Comparison of ENCODE assay signal across 14 cellular contexts in the genomic region with DNA sequence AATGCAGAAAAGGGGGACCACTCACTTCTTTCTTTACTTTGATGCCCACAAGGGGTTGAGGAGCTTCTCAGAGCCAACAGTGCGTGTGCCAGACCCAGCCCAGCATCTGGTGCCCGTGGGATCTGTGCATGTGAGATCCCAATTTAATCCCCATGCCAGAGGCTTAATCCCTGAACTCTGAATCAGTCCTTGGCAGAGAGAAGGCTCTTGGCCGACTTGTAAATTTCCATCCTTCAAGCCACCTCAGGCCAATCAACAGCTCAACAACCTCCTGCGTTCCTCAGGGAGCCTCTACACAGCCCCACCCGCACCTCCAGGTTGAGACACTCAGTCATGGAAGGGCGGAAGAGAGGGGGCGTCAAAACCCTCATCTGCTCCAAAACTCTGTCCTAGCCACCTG.
A peak's percentile ranks its signal among the peaks of the same experiment; 100 is the strongest.
DNase-seq lines count a peak whose midpoint lies in the region; ATAC-seq, FAIRE-seq and TF ChIP-seq lines count a peak whose summit lies in the region.
"Had no signal": no experiment of that assay in that cellular context is flagged by ENCODE, and none has a peak within 500 bp of the region (broad histone marks: within the 10 kb centered on the region; RNA-seq: fewer than 3 reads in every experiment).

No MANE protein-coding gene starts in this region.

- no peaks in the 10 kb centered on the region for H3K27me3 ChIP-seq in breast epithelium
- no peaks in the 10 kb centered on the region for H3K27me3 ChIP-seq in skeletal muscle satellite cell (ENCODE audit: control insufficient read depth, insufficient read depth, low read length)
- H3K27me3 ChIP-seq in pancreas: no peaks in the 10 kb centered on the region
- H3K27me3 ChIP-seq: transverse colon had no signal

- peak; percentile 78 to 91 for ATAC-seq in left cardiac atrium
- no peak for ATAC-seq in stimulated activated naive CD8-positive, alpha-beta T cell treated with anti-CD3 and anti-CD28 coated beads, Interleukin-15, Interleukin-2, amounts not matched to agents 100 U/mL and 50 U/mL, for 24 hours
- no peak for ATAC-seq in pancreas
- ATAC-seq: activated CD4-positive, CD25-positive, alpha-beta regulatory T cell treated with anti-CD3 and anti-CD28 coated beads, Interleukin-2, amount 50 U/mL, for 24 hours; naive thymus-derived CD8-positive, alpha-beta T cell had no signal

- DNase-seq in GM03348 (ENCODE audit: low spot score): peak; percentile 79
- peak in 1 of 2 donors; percentile 62 for DNase-seq in breast epithelium (ENCODE audit: low spot score in 2 of 2)
- DNase-seq in left cardiac atrium: peak; percentile 54
- DNase-seq in stimulated activated naive CD8-positive, alpha-beta T cell treated with anti-CD3 and anti-CD28 coated beads, Interleukin-15, Interleukin-2, amounts not matched to agents 100 U/mL and 50 U/mL, for 24 hours: no peak
- no peak for DNase-seq in pancreas
- no peak for DNase-seq in GM12892 (ENCODE audit: insufficient read length)
- no peak for DNase-seq in activated effector memory CD4-positive, alpha-beta T cell treated with anti-CD3 and anti-CD28 coated beads, Interleukin-2, amount 50 U/mL, for 16 hours
- DNase-seq: activated T-cell treated with anti-CD3 and anti-CD28 coated beads for 4 hours; glutamatergic neuron; naive thymus-derived CD8-positive, alpha-beta T cell; NCI-H2227 treated with DMSO at 0.1 percent for 48 hours; transverse colon had no signal

- H3K4me3 ChIP-seq in breast epithelium (no peak overlapping the region), skeletal muscle satellite cell (ENCODE audit: low read length) (peak overlapping the region; percentile 6), pancreas (no peak overlapping the region)
- H3K4me3 ChIP-seq: transverse colon had no signal

- H3K4me2 ChIP-seq in skeletal muscle satellite cell (ENCODE audit: low read length): peak overlapping the region; percentile 32

- H3K27ac ChIP-seq in breast epithelium (peak overlapping the region; percentile 77 to 85), pancreas (no peak overlapping the region)

- H3K4me1 ChIP-seq in breast epithelium (peaks cover 5 to 6% of the 10 kb centered on the region in 2 donors), skeletal muscle satellite cell (ENCODE audit: control insufficient read depth, insufficient read depth, low read length) (peaks cover 61% of the 10 kb centered on the region), pancreas (peaks cover 0 to 3% (median 0%) of the 10 kb centered on the region in 3 donors)
- H3K4me1 ChIP-seq: transverse colon had no signal

- intact Hi-C loops in breast epithelium (cut with DNase I; ENCODE audit: low total_unique reads) (loop anchor here (2.0 kb wide), 1 partner anchor 23 kb away; no protein-coding TSS in a partner anchor), left cardiac atrium (cut with DNase I) (no loop called here), pancreas (cut with DNase I) (no loop called here)

- H3K36me3 ChIP-seq in breast epithelium (no peaks in the 10 kb centered on the region), skeletal muscle satellite cell (ENCODE audit: insufficient read depth, low read length) (no peaks in the 10 kb centered on the region), pancreas (no peaks in the 10 kb centered on the region)
- H3K36me3 ChIP-seq: transverse colon had no signal

- TF ChIP-seq CTCF in breast epithelium (IDR thresholded peaks at IDR 0.05): no peak
- TF ChIP-seq CTCF in pancreas (IDR thresholded peaks at IDR 0.05): no peak

- WGBS in pancreas, 2 donors: 84 to 90% methylated on average over 7 of the region's 7 CpGs

- H3K9me3 ChIP-seq in breast epithelium (no peaks in the 10 kb centered on the region), skeletal muscle satellite cell (replicated peaks; ENCODE audit: low read length) (no peaks in the 10 kb centered on the region), pancreas (no peaks in the 10 kb centered on the region)
- H3K9me3 ChIP-seq: transverse colon had no signal

- TF ChIP-seq POLR2A in breast epithelium (IDR thresholded peaks at IDR 0.05) (no peak), GM12892 (IDR thresholded peaks at IDR 0.05; ENCODE audit: low read depth, low read length) (no peak)

- peak overlapping the region; percentile 69 for H3K9ac ChIP-seq in skeletal muscle satellite cell (ENCODE audit: low read depth, low read length)

- no peak for FAIRE-seq in pancreas (lab: Jason Lieb, UNC)
- no peak for FAIRE-seq in GM12892 (lab: Jason Lieb, UNC)

Comparison
In these comparisons a context has a peak if more than half of its experiments do, and no peak if none do; other contexts are left out.
1. DNase-seq: peak in GM03348 (single experiment) and left cardiac atrium (single experiment); none in stimulated activated naive CD8-positive, alpha-beta T cell treated with anti-CD3 and anti-CD28 coated beads, Interleukin-15, Interleukin-2, amounts not matched to agents 100 U/mL and 50 U/mL, for 24 hours (single experiment), pancreas (0 of 6), GM12892 (single experiment) and activated effector memory CD4-positive, alpha-beta T cell treated with anti-CD3 and anti-CD28 coated beads, Interleukin-2, amount 50 U/mL, for 16 hours (single experiment).
2. H3K27ac ChIP-seq: peak in breast epithelium (2 of 2); none in pancreas (0 of 4).
3. ATAC-seq: peak in left cardiac atrium (2 of 2); none in stimulated activated naive CD8-positive, alpha-beta T cell treated with anti-CD3 and anti-CD28 coated beads, Interleukin-15, Interleukin-2, amounts not matched to agents 100 U/mL and 50 U/mL, for 24 hours (single experiment) and pancreas (0 of 4).